ENCODE assay signal across 23 cellular contexts in genomic region chr4:5787311-5787710, GRCh38.
"Had no signal": no experiment of that assay in that cellular context is flagged by ENCODE, and none has a peak within 500 bp of the region (broad histone marks: within the 10 kb centered on the region; RNA-seq: fewer than 3 reads in every experiment).

No MANE protein-coding gene starts in this region.

- DNase-seq: activated CD4-positive, alpha-beta memory T cell treated with anti-CD3 and anti-CD28 coated beads for 36 hours; activated CD4-positive, alpha-beta T cell treated with anti-CD3 and anti-CD28 coated beads, Interleukin-2, amount 10 ng/mL, durations not matched to agents 7 days and 5 days; activated CD4-positive, CD25-positive, alpha-beta regulatory T cell; activated gamma-delta T cell; activated naive CD4-positive, alpha-beta T cell treated with anti-CD3 and anti-CD28 coated beads for 36 hours; activated T-cell treated with anti-CD3 and anti-CD28 coated beads, Interleukin-2, amount 50 U/mL, for 4 hours; amygdala; Karpas-422; MM.1S; NCI-H1105; NCI-H1436; NCI-H1694 treated with DMSO at 0.1 percent for 48 hours; NCI-H2081; NCI-H510A treated with DMSO at 0.1 percent for 48 hours; NCI-H69; PC-9; SIG-M5; T-helper 17 cell; T-helper 9 cell had no signal

- H3K4me1 Mint-ChIP-seq: activated CD4-positive, alpha-beta T cell treated with anti-CD3 and anti-CD28 coated beads, Interleukin-2, amount 10 ng/mL, durations not matched to agents 7 days and 5 days; T-helper 17 cell had no signal

- ATAC-seq: activated T-cell treated with anti-CD3 and anti-CD28 coated beads, Interleukin-2, amount 50 U/mL, for 4 hours; K562; T-helper 17 cell had no signal

- H3K27me3 Mint-ChIP-seq: activated CD4-positive, alpha-beta T cell treated with anti-CD3 and anti-CD28 coated beads, Interleukin-2, amount 10 ng/mL, durations not matched to agents 7 days and 5 days; brain had no signal

- H3K4me3 ChIP-seq: K562, PC-9 had no signal

- H2AFZ ChIP-seq: PC-9 had no signal

- H3K27ac Mint-ChIP-seq: activated CD4-positive, alpha-beta memory T cell treated with anti-CD3 and anti-CD28 coated beads for 36 hours; activated CD4-positive, alpha-beta T cell treated with anti-CD3 and anti-CD28 coated beads, Interleukin-2, amount 10 ng/mL, durations not matched to agents 7 days and 5 days; activated naive CD4-positive, alpha-beta T cell treated with anti-CD3 and anti-CD28 coated beads for 36 hours; activated naive CD8-positive, alpha-beta T cell; T-helper 17 cell had no signal

- H3K9me3 Mint-ChIP-seq: activated CD4-positive, alpha-beta memory T cell treated with anti-CD3 and anti-CD28 coated beads for 36 hours; activated CD4-positive, alpha-beta T cell treated with anti-CD3 and anti-CD28 coated beads, Interleukin-2, amount 10 ng/mL, durations not matched to agents 7 days and 5 days; activated naive CD4-positive, alpha-beta T cell treated with anti-CD3 and anti-CD28 coated beads for 36 hours; activated T-cell treated with anti-CD3 and anti-CD28 coated beads, Interleukin-2, amount 50 U/mL, for 4 hours had no signal

- H3K4me2 ChIP-seq: PC-9 had no signal

- H3K36me3 Mint-ChIP-seq: activated CD4-positive, alpha-beta memory T cell treated with anti-CD3 and anti-CD28 coated beads for 36 hours; activated naive CD8-positive, alpha-beta T cell had no signal

- FAIRE-seq: astrocyte, K562 had no signal

- H3K4me3 Mint-ChIP-seq: activated CD4-positive, alpha-beta memory T cell treated with anti-CD3 and anti-CD28 coated beads for 36 hours; activated CD4-positive, alpha-beta T cell treated with anti-CD3 and anti-CD28 coated beads, Interleukin-2, amount 10 ng/mL, durations not matched to agents 7 days and 5 days; activated naive CD4-positive, alpha-beta T cell treated with anti-CD3 and anti-CD28 coated beads for 36 hours; activated naive CD8-positive, alpha-beta T cell; activated T-cell treated with anti-CD3 and anti-CD28 coated beads, Interleukin-2, amount 50 U/mL, for 4 hours; brain; T-helper 17 cell had no signal
